ENCODE assay signal across 25 cellular contexts in genomic region chr16:19604911-19605310, GRCh38.
"Had no signal": no experiment of that assay in that cellular context is flagged by ENCODE, and none has a peak within 500 bp of the region (broad histone marks: within the 10 kb centered on the region; RNA-seq: fewer than 3 reads in every experiment).

No MANE protein-coding gene starts in this region.

- H3K4me1 ChIP-seq: lower lobe of right lung, neural progenitor cell, upper lobe of left lung had no signal

- H2AFZ ChIP-seq: neural progenitor cell had no signal

- H3K4me2 ChIP-seq: neural progenitor cell, smooth muscle cell had no signal

- H3K9ac ChIP-seq: neural progenitor cell had no signal

- H3K9me3 ChIP-seq: lower lobe of right lung, neutrophil, tibial nerve, upper lobe of left lung, vagina had no signal

- DNase-seq: head of caudate nucleus; hypothalamus; immature natural killer cell; kidney; lower lobe of right lung; mammary epithelial cell; mesenchymal stem cell; naive B cell; natural killer cell; nephron progenitor cell; occipital lobe; stimulated activated CD4-positive, alpha-beta T cell treated with anti-CD3 and anti-CD28 coated beads, Interleukin-1b, Interleukin-23, amount 100 ng/mL, for 48 hours; stimulated activated CD4-positive, alpha-beta T cell treated with anti-CD3 and anti-CD28 coated beads, Interleukin-2, amount 100 ng/mL, for 48 hours; stimulated activated CD4-positive, alpha-beta T cell treated with anti-CD3 and anti-CD28 coated beads, Interleukin-4, amount 100 ng/mL, for 4 hours; stimulated activated CD8-positive, alpha-beta memory T cell treated with anti-CD3 and anti-CD28 coated beads, Interleukin-4, amount 100 ng/mL, for 48 hours; stimulated activated naive CD4-positive, alpha-beta T cell treated with Interleukin-2 at 50 U/mL for 16 hours; stimulated activated naive CD8-positive, alpha-beta T cell treated with anti-CD3 and anti-CD28 coated beads, Interleukin-15, amount 100 ng/mL, for 72 hours; substantia nigra; upper lobe of left lung had no signal

- H3K4me3 ChIP-seq: lower lobe of right lung, neural progenitor cell, smooth muscle cell, tibial nerve, upper lobe of left lung, vagina had no signal

- H3K27me3 ChIP-seq: neural progenitor cell, neutrophil, tibial nerve, upper lobe of left lung, vagina had no signal

- ATAC-seq: lower lobe of right lung; natural killer cell; stimulated activated memory B cell treated with anti-CD40 and anti-IgM and Interleukin-4, amounts not matched to agents 10 μg/mL and 1 μg/mL and 100 μg/mL, for 72 hours; stimulated activated naive CD8-positive, alpha-beta T cell treated with anti-CD3 and anti-CD28 coated beads, Interleukin-15, amount 100 ng/mL, for 72 hours had no signal

- H3K36me3 ChIP-seq: neural progenitor cell had no signal

- H3K27ac ChIP-seq: lower lobe of right lung, neural progenitor cell, neutrophil, upper lobe of left lung, vagina had no signal
